18 cellular contexts compared by ENCODE assay signal in the genomic region with DNA sequence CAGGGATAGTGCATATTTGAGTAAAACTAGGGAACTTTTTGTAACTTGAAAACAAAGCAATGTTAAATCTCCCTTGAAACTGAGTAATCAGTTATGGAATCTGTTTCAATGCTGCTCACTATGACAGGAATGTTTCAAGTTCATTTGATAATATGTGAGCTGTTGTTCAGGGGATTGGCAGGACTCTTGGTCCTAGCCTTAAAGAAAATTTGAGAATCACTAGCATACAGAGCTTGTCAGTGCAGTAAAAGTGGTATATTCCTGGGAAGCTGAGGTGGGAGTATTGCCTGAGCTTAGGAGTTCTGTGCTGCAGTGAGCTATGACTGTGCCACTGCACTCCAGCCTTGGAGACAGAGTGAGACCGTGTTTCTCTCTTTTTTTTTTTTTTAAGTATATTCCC. TPM values are rescaled to one million over a fixed set of nuclear protein-coding genes. Genes with fewer than 3 reads are reported as not detected.
DNase-seq lines count a peak whose midpoint lies in the region; ATAC-seq lines count a peak whose summit lies in the region.
"Had no signal": no experiment of that assay in that cellular context is flagged by ENCODE, and none has a peak within 500 bp of the region (broad histone marks: within the 10 kb centered on the region; RNA-seq: fewer than 3 reads in every experiment).

No MANE protein-coding gene starts in this region.

- ATAC-seq in sciatic nerve (peak; percentile 37), GM21717 (IDR thresholded peaks at IDR 0.05; ENCODE audit: unreplicated experiment) (no peak)
- ATAC-seq: lower lobe of right lung; naive thymus-derived CD4-positive, alpha-beta T cell; Right ventricle myocardium inferior; stimulated activated memory B cell treated with anti-CD40 and anti-IgM and Interleukin-4, amounts not matched to agents 10 μg/mL and 1 μg/mL and 100 μg/mL, for 72 hours; T-cell had no signal

- DNase-seq in HCEC 1CT: peak; percentile 33
- DNase-seq in astrocyte of the hippocampus (ENCODE audit: low read depth, low spot score): peak; percentile 66
- DNase-seq in kidney glomerular epithelial cell (lab: John Stamatoyannopoulos, UW): peak; percentile 47
- DNase-seq in sciatic nerve (ENCODE audit: low spot score): no peak
- no peak for DNase-seq in NCI-H446 (lab: John Stamatoyannopoulos, UW)
- DNase-seq in NCI-H146 (lab: John Stamatoyannopoulos, UW): no peak
- no peak for DNase-seq in NCI-H226
- DNase-seq: activated CD4-positive, alpha-beta T cell treated with anti-CD3 and anti-CD28 coated beads, Interleukin-2, amount 50 U/mL, for 48 hours; activated naive CD4-positive, alpha-beta T cell treated with Interleukin-2 at 50 U/mL for 16 hours; lower lobe of right lung; naive thymus-derived CD4-positive, alpha-beta T cell; NCI-H1930; NCI-H510A treated with DMSO at 0.1 percent for 48 hours; stimulated activated CD4-positive, alpha-beta T cell treated with anti-CD3 and anti-CD28 coated beads, Interleukin-15, amount 100 ng/mL, for 24 hours; T-cell had no signal

- intact Hi-C loops in sciatic nerve (cut with DNase I): no loop called here

RNA-seq across cellular contexts. Expression of a gene that starts 21.6 kb away (rescaled TPM):
- total RNA-seq in sciatic nerve: 5.5 TPM

Comparison
In these comparisons a context has a peak if more than half of its experiments do, and no peak if none do; other contexts are left out.
1. DNase-seq: peak in HCEC 1CT (single experiment), astrocyte of the hippocampus (single experiment) and kidney glomerular epithelial cell (single experiment); none in sciatic nerve (single experiment), NCI-H446 (0 of 2), NCI-H146 (single experiment) and NCI-H226 (single experiment).